In the genomic region with DNA sequence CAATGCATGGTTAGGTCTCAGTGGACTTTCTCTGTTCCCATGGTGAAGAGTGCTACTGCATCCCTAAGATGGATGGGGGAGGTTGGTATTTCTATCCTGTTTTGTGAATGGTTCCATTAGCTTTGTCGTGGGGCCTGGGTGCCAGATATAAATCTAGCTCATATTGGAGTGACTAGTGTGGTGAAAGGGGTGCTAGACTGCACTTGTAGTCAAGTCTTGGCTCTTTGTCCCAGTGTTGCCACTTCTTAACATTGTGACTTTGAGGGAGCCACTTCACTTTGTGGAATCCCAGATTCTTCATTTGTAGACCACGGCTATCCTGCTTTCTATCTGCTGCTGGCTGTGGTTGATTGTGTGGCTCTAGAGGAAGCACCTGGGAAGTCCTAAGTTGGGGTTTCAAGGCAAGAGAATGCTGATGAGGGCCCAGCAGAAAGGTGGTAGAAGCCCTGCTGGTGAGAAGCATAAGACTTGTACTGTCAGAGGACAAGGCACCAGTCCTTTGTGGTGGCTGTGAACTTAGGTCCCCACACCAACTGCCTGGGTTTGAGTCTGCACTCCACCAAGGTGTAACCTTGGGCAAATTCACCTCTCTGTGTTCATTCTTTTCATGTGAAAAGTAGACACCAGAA, we compare ENCODE assay signal across 1 cellular context.
TF ChIP-seq lines count a peak whose summit lies in the region.

No MANE protein-coding gene starts in this region.

TF ChIP-seq in GM12878, 131 proteins besides CTCF, POLR2A, EP300 and RAD21:
- TF ChIP-seq RUNX3 (IDR thresholded peaks at IDR 0.05; ENCODE audit: low read length) (0 out of 2 replicates have a peak, but pooled peaks have one; percentile 13), JUNB (IDR thresholded peaks at IDR 0.05) (no peak), KLF5 (IDR thresholded peaks at IDR 0.05; ENCODE audit: partially characterized antibody) (no peak), IRF4 (IDR thresholded peaks at IDR 0.05; ENCODE audit: low read depth, low read length) (no peak), CHD2 (IDR thresholded peaks at IDR 0.05; ENCODE audit: borderline replicate concordance, low read depth, low read length) (no peak), RCOR1 (conservative IDR thresholded peaks at IDR 0.05; ENCODE audit: low read depth, low read length) (no peak), RB1 (IDR thresholded peaks at IDR 0.05; ENCODE audit: borderline replicate concordance) (no peak), NR2C2 (IDR thresholded peaks at IDR 0.05; ENCODE audit: borderline replicate concordance, control insufficient read depth, insufficient read length, low read depth) (no peak)
